1 cellular context compared by ENCODE assay signal in genomic region chr10:110219884-110220283, GRCh38.
TF ChIP-seq lines count a peak whose summit lies in the region.

No MANE protein-coding gene starts in this region.

TF ChIP-seq in HepG2, 621 proteins besides CTCF, POLR2A, EP300 and RAD21 (continued from another document):
- TF ChIP-seq ZNF407 (CRISPR knock-in tag; IDR thresholded peaks at IDR 0.05; ENCODE audit: not compliant biosample characterization) (no peak), POLR2G (IDR thresholded peaks at IDR 0.05; ENCODE audit: low read depth, low read length) (no peak), ZBTB4 (CRISPR knock-in tag; IDR thresholded peaks at IDR 0.05; ENCODE audit: borderline replicate concordance) (no peak), TBX3 (IDR thresholded peaks at IDR 0.05; ENCODE audit: borderline replicate concordance) (no peak), HNF4A (CRISPR knock-in tag; IDR thresholded peaks at IDR 0.05) (0 out of 2 replicates have a peak, but pooled peaks have one; percentile 11), NCOR1 (IDR thresholded peaks at IDR 0.05; ENCODE audit: borderline replicate concordance, low read length) (no peak), ZBTB21 (CRISPR knock-in tag; IDR thresholded peaks at IDR 0.05) (peak; percentile 55; the same call in 1 of the 2 replicates), CENPBD1 (CRISPR knock-in tag; IDR thresholded peaks at IDR 0.05; ENCODE audit: borderline replicate concordance, low read depth) (no peak), ZNF619 (CRISPR knock-in tag; IDR thresholded peaks at IDR 0.05) (no peak), SIN3A (IDR thresholded peaks at IDR 0.05; ENCODE audit: borderline replicate concordance, low read depth, low read length) (no peak), MNT (IDR thresholded peaks at IDR 0.05) (no peak), FOXP4 (CRISPR knock-in tag; IDR thresholded peaks at IDR 0.05) (no peak), ZSCAN25 (CRISPR knock-in tag; IDR thresholded peaks at IDR 0.05) (no peak), SIX1 (CRISPR knock-in tag; IDR thresholded peaks at IDR 0.05; ENCODE audit: borderline replicate concordance) (no peak), ZNF766 (CRISPR knock-in tag; IDR thresholded peaks at IDR 0.05; ENCODE audit: borderline replicate concordance) (no peak), MZF1 (CRISPR knock-in tag; IDR thresholded peaks at IDR 0.05; ENCODE audit: borderline replicate concordance) (no peak), SRSF1 (optimal IDR thresholded peaks at IDR 0.05; ENCODE audit: low read depth, low read length) (no peak), ZFP82 (CRISPR knock-in tag; IDR thresholded peaks at IDR 0.05; ENCODE audit: borderline replicate concordance) (no peak), ZNF749 (CRISPR knock-in tag; IDR thresholded peaks at IDR 0.05; ENCODE audit: borderline replicate concordance) (no peak), ZNF276 (CRISPR knock-in tag; IDR thresholded peaks at IDR 0.05; ENCODE audit: low read depth) (no peak), U2AF1 (optimal IDR thresholded peaks at IDR 0.05; ENCODE audit: low read depth, low read length) (no peak)
